In genomic region chr7:1411414-1411813, GRCh38 we compare ENCODE assay signal across 22 cellular contexts. TPM values are rescaled to one million over a fixed set of nuclear protein-coding genes. Genes with fewer than 3 reads are reported as not detected.
A peak's percentile ranks its signal among the peaks of the same experiment; 100 is the strongest.
DNase-seq lines count a peak whose midpoint lies in the region; ATAC-seq, FAIRE-seq and TF ChIP-seq lines count a peak whose summit lies in the region.
"Had no signal": no experiment of that assay in that cellular context is flagged by ENCODE, and none has a peak within 500 bp of the region (broad histone marks: within the 10 kb centered on the region; RNA-seq: fewer than 3 reads in every experiment).

No MANE protein-coding gene starts in this region.

- no peak overlapping the region for H3K4me3 ChIP-seq in SK-N-SH (ENCODE audit: low read depth in 2 of 2, low read length in 1 of 2)
- no peak overlapping the region for H3K4me3 ChIP-seq in H1 (ENCODE audit: extremely low read depth in 1 of 4, insufficient read depth in 2 of 4, low read depth in 3 of 4, low read length in 4 of 4)
- H3K4me3 ChIP-seq: A549, GM23248 had no signal

- H3K9me3 ChIP-seq in SK-N-SH: no peaks in the 10 kb centered on the region
- H3K9me3 ChIP-seq in H1 (ENCODE audit: insufficient read depth in 2 of 2, low read depth in 1 of 2, low read length in 1 of 2): no peaks in the 10 kb centered on the region
- H3K9me3 ChIP-seq: A549 had no signal

- H2AFZ ChIP-seq in SK-N-SH (ENCODE audit: low read depth) (no peak overlapping the region), H1 (ENCODE audit: low read length) (no peak overlapping the region)
- H2AFZ ChIP-seq: GM23248 had no signal

- H3K4me2 ChIP-seq in SK-N-SH: no peak overlapping the region
- H3K4me2 ChIP-seq in H1 (ENCODE audit: insufficient read depth in 1 of 2, low read depth in 2 of 2, low read length in 2 of 2): no peak overlapping the region
- H3K4me2 ChIP-seq: A549 had no signal

- H3F3A ChIP-seq in SK-N-SH (replicated peaks; ENCODE audit: insufficient read depth): peaks cover 5% of the 10 kb centered on the region

- POLR2A ChIA-PET in SK-N-SH (lab: Yijun Ruan, JAX) (no interaction called here), H1 (lab: Charles Lee; ENCODE audit: partially characterized antibody) (interaction anchor here (0.9 kb wide), 1 partner anchor 183 kb away, joined by 3 read pairs; no protein-coding TSS in a partner anchor)

- peak; percentile 55 for FAIRE-seq in HTR-8/SVneo (lab: Jason Lieb, UNC)
- no peak for FAIRE-seq in H1 (lab: Jason Lieb, UNC)
- FAIRE-seq: A549, G401.6, GM12891, GM19239, HepG2 had no signal

- H3K79me2 ChIP-seq in SK-N-SH (ENCODE audit: insufficient read depth): no peaks in the 10 kb centered on the region
- H3K79me2 ChIP-seq in H1 (ENCODE audit: control insufficient read depth in 1 of 2, insufficient read depth in 2 of 2, low read length in 2 of 2): no peaks in the 10 kb centered on the region

- no peak overlapping the region for H3K14ac ChIP-seq in H1 (ENCODE audit: insufficient read length)

- no peak overlapping the region for H2BK5ac ChIP-seq in H1 (ENCODE audit: low read depth, low read length)

- H2BK15ac ChIP-seq in H1 (ENCODE audit: low read length): peak overlapping the region; percentile 53; the same call in 1 of the 2 replicates

- H3K18ac ChIP-seq in H1 (ENCODE audit: extremely low read depth, low read length): no peak overlapping the region

- 28% methylated on average over 21 of the region's 28 CpGs for WGBS in SK-N-SH (ENCODE audit: low lambda C conversion rate)
- WGBS in H1 (ENCODE audit: extremely low coverage in 1 of 2, insufficient coverage in 1 of 2, insufficient read length in 1 of 2, insufficient replicate concordance in 2 of 2, low coverage in 1 of 2, low lambda C conversion rate in 2 of 2, missing lambda C conversion rate in 1 of 2), 2 experiments: 97% methylated on average over 24 of the region's 28 CpGs; no CpG with 5 or more reads in 1 of the 2 experiments

- TF ChIP-seq CTCF in SK-N-SH (IDR thresholded peaks at IDR 0.05) (no peak), H1 (IDR thresholded peaks at IDR 0.05; ENCODE audit: control extremely low read depth in 1 of 3, insufficient read depth in 1 of 3, low read depth in 1 of 3, low read length in 3 of 3) (no peak)

- H2BK20ac ChIP-seq in H1 (ENCODE audit: low read length): peak overlapping the region; percentile 75; the same call in 1 of the 2 replicates

- H3K27me3 ChIP-seq in SK-N-SH (ENCODE audit: insufficient read depth) (peaks cover 76% of the 10 kb centered on the region), H1 (replicated peaks in 1 of 4; ENCODE audit: control insufficient read depth in 3 of 4, extremely low read depth in 1 of 4, insufficient read depth in 3 of 4, low read length in 3 of 4) (peaks cover 0 to 9% (median 8%) of the 10 kb centered on the region in 4 experiments; a peak in 4 of 7 replicates)

- H2BK12ac ChIP-seq in H1 (ENCODE audit: low read depth, low read length): no peak overlapping the region

- no peaks in the 10 kb centered on the region for H3K79me1 ChIP-seq in H1 (ENCODE audit: low read depth, low read length)

- H3K56ac ChIP-seq in H1 (replicated peaks; ENCODE audit: insufficient read length, low read depth, low read length): no peak overlapping the region

- no peak for TF ChIP-seq POLR2A in H1 (IDR thresholded peaks at IDR 0.05; ENCODE audit: control extremely low read depth in 1 of 2, low read depth in 2 of 2, low read length in 2 of 2)

- no peak overlapping the region for H4K8ac ChIP-seq in H1 (ENCODE audit: extremely low read depth, insufficient read depth, low read length)

- no peak overlapping the region for H4K5ac ChIP-seq in H1 (ENCODE audit: insufficient read length, low read depth, low read length)

- H2BK120ac ChIP-seq in H1 (replicated peaks; ENCODE audit: low read depth, low read length): no peak overlapping the region

- H3K27ac ChIP-seq in SK-N-SH (ENCODE audit: low read depth in 2 of 2, low read length in 1 of 2) (no peak overlapping the region), H1 (ENCODE audit: low read depth, low read length) (no peak overlapping the region)
- H3K27ac ChIP-seq: 22Rv1, A549, GM23248 had no signal

- H3K4me1 ChIP-seq in SK-N-SH (ENCODE audit: control insufficient read depth in 1 of 2, insufficient read depth in 2 of 2, low read depth in 1 of 2, low read length in 1 of 2) (peaks cover 0 to 5% of the 10 kb centered on the region in 2 experiments; a peak in 1 of 4 replicates), H1 (replicated peaks in 1 of 4; ENCODE audit: control insufficient read depth in 3 of 4, insufficient read depth in 4 of 4, low read length in 3 of 4) (peaks cover 0 to 3% (median 1%) of the 10 kb centered on the region in 4 experiments; a peak in 4 of 7 replicates)
- H3K4me1 ChIP-seq: A549 had no signal

- H3K23ac ChIP-seq in H1 (ENCODE audit: insufficient read length): no peak overlapping the region

- no peak overlapping the region for H2AK5ac ChIP-seq in H1 (ENCODE audit: low read depth, low read length)

- no peak overlapping the region for H3K4ac ChIP-seq in H1 (replicated peaks; ENCODE audit: insufficient read length, low read depth, low read length)

- no peaks in the 10 kb centered on the region for H3K9me2 ChIP-seq in SK-N-SH

- H3K9ac ChIP-seq in SK-N-SH (no peak overlapping the region), H1 (replicated peaks in 1 of 4; ENCODE audit: extremely low read depth in 1 of 4, low read depth in 3 of 4, low read length in 3 of 4) (no peak overlapping the region)
- H3K9ac ChIP-seq: GM23248 had no signal

- DNase-seq in SK-N-SH (peak; percentile 48), HTR-8/SVneo (ENCODE audit: insufficient read length, low spot score) (no peak), H1 (ENCODE audit: low read depth in 1 of 2, low spot score in 2 of 2) (no peak), NCI-H2029 (lab: John Stamatoyannopoulos, UW) (no peak), GOT3 (lab: John Stamatoyannopoulos, UW) (no peak)
- DNase-seq: AML-193; C1 segment of cervical spinal cord; CD4-positive, CD25-positive, alpha-beta regulatory T cell; CD8-positive, alpha-beta memory T cell; COR-L47; DMS 273 treated with DMSO at 0.1 percent for 48 hours; GM23248 had no signal

- no peak for ATAC-seq in SK-N-SH treated with all-trans-retinoic acid at 6 μM for 48 hours
- ATAC-seq in GM21367 (IDR thresholded peaks at IDR 0.05; ENCODE audit: unreplicated experiment): no peak
- ATAC-seq: HCT116 had no signal

- H3K36me3 ChIP-seq in SK-N-SH (replicated peaks in 1 of 2; ENCODE audit: control insufficient read depth in 1 of 2, insufficient read depth in 2 of 2, low read length in 1 of 2) (no peaks in the 10 kb centered on the region), H1 (ENCODE audit: control insufficient read depth in 2 of 4, insufficient read depth in 4 of 4, low read length in 3 of 4) (no peaks in the 10 kb centered on the region)

- TF ChIP-seq RAD21 in SK-N-SH (IDR thresholded peaks at IDR 0.05; ENCODE audit: low read length): no peak
- no peak for TF ChIP-seq RAD21 in H1 (IDR thresholded peaks at IDR 0.05 in 1 of 2, conservative IDR thresholded peaks at IDR 0.05 in 1 of 2; ENCODE audit: low read depth in 2 of 2, low read length in 2 of 2)

- H4K20me1 ChIP-seq in SK-N-SH (ENCODE audit: insufficient read depth): peaks cover 14% of the 10 kb centered on the region
- H4K20me1 ChIP-seq in H1 (replicated peaks in 1 of 2; ENCODE audit: control insufficient read depth in 1 of 2, insufficient read depth in 2 of 2, low read length in 2 of 2): peaks cover 2 to 11% of the 10 kb centered on the region in 2 experiments

- CTCF ChIA-PET in SK-N-SH (lab: Yijun Ruan, JAX): interaction anchor here (1.0 to 7.9 kb wide), 10 partner anchors 9 to 218 kb away, joined by 3 to 218 read pairs (median 12); no protein-coding TSS in a partner anchor
- CTCF ChIA-PET in H1 (lab: Charles Lee; ENCODE audit: partially characterized antibody): interaction anchor here (1.1 to 3.0 kb wide), 7 partner anchors 10 to 218 kb away, joined by 3 to 15 read pairs (median 4); no protein-coding TSS in a partner anchor

- peaks cover 14% of the 10 kb centered on the region; the same call in 1 of the 2 replicates for H3K23me2 ChIP-seq in H1 (ENCODE audit: low read depth, low read length)

- H4K91ac ChIP-seq in H1 (replicated peaks; ENCODE audit: insufficient read length, low read length): no peak overlapping the region

- no peak for TF ChIP-seq EP300 in SK-N-SH (IDR thresholded peaks at IDR 0.05; ENCODE audit: borderline replicate concordance in 1 of 2, low read depth in 1 of 2, low read length in 1 of 2)
- no peak for TF ChIP-seq EP300 in H1 (IDR thresholded peaks at IDR 0.05; ENCODE audit: borderline replicate concordance in 1 of 2, low read depth in 2 of 2, low read length in 2 of 2)

TF ChIP-seq in H1, 55 proteins besides CTCF, POLR2A, EP300 and RAD21:
- TF ChIP-seq E2F6 (IDR thresholded peaks at IDR 0.05): no peak
- TF ChIP-seq BCL11A (IDR thresholded peaks at IDR 0.05; ENCODE audit: low read depth in 2 of 2, low read length in 2 of 2): no peak
- TF ChIP-seq SAP30 (IDR thresholded peaks at IDR 0.05; ENCODE audit: insufficient read depth, insufficient replicate concordance, low read length): no peak
- no peak for TF ChIP-seq KDM5A (IDR thresholded peaks at IDR 0.05; ENCODE audit: low read length)
- TF ChIP-seq CHD2 (IDR thresholded peaks at IDR 0.05; ENCODE audit: low read length): no peak
- no peak for TF ChIP-seq TBP (IDR thresholded peaks at IDR 0.05; ENCODE audit: low read depth, low read length)
- TF ChIP-seq CEBPB (IDR thresholded peaks at IDR 0.05; ENCODE audit: low read depth, low read length): no peak

RNA-seq across cellular contexts. Expression of gene MICALL2, which starts 47.9 kb away (rescaled TPM):
- polyA plus RNA-seq in SK-N-SH (2012; rRNA removed) (38.8 and 41.2 TPM in 2 replicates), H1 (2011; rRNA removed) (5.3 and 7.4 TPM in 2 replicates)
- 6.9 and 10.4 TPM in 2 replicates for polyA plus RNA-seq in SK-N-SH (2012; cell fraction: cytosol; rRNA removed)
- 329 and 401 TPM in 2 replicates for polyA plus RNA-seq in SK-N-SH (2012; cell fraction: nucleus; rRNA removed)
- total RNA-seq in H1 (2021; fragmentation: NEBNext Ultra II Directional; extraction: Animal tissue kit (Norgen Biotek cat#: 25700)): 7.7 and 8.5 TPM in 2 replicates
- 7.2 TPM for polyA plus RNA-seq in H1 (2011; cell fraction: cytosol; rRNA removed)
- 64.5 TPM for polyA plus RNA-seq in H1 (2011; cell fraction: nucleus; rRNA removed)
- polyA plus RNA-seq in H1 (2012, experiment 1 of 2): 4.7 to 12.0 TPM (median 11.0 TPM) in 4 replicates
- 4.4 TPM for polyA plus RNA-seq in H1 (2012, experiment 2 of 2)
- 8.1 TPM for polyA plus RNA-seq in H1 (2013, experiment 1 of 2)
- polyA plus RNA-seq in H1 (2013, experiment 2 of 2): 6.8 TPM
- polyA minus RNA-seq in H1 (2011; rRNA and poly(A)+ RNA removed): 8.8 and 9.6 TPM in 2 replicates
- polyA minus RNA-seq in H1 (2011; cell fraction: cytosol; rRNA and poly(A)+ RNA removed): 5.7 TPM
- 14.6 TPM for polyA minus RNA-seq in H1 (2011; cell fraction: nucleus; rRNA and poly(A)+ RNA removed)
- polyA plus RNA-seq: IgD-negative memory B cell had no signal
